ENCODE assay signal across 8 cellular contexts in genomic region chr7:105875505-105875904, GRCh38. TPM values are rescaled to one million over a fixed set of nuclear protein-coding genes. Genes with fewer than 3 reads are reported as not detected.
A peak's percentile ranks its signal among the peaks of the same experiment; 100 is the strongest.
DNase-seq lines count a peak whose midpoint lies in the region; ATAC-seq, FAIRE-seq and TF ChIP-seq lines count a peak whose summit lies in the region.

No MANE protein-coding gene starts in this region.

- no TSS peak for BruUV-seq in endothelial cell of umbilical vein (replicated peaks; lab: Mats Ljungman, UMichigan)

- H2AFZ ChIP-seq in endothelial cell of umbilical vein (ENCODE audit: low read depth, low read length), result no peak overlapping the region

- DNase-seq in CD4-positive, CD25-positive, alpha-beta regulatory T cell, result peak in 1 of 3 donors; percentile 31
- DNase-seq in Peyer's patch (no peak), endothelial cell of umbilical vein (ENCODE audit: low read depth, low spot score) (no peak), NCI-H1092 (lab: John Stamatoyannopoulos, UW) (no peak), NCI-H2227 treated with DMSO at 0.1 percent for 48 hours (lab: John Stamatoyannopoulos, UW) (no peak)
- DNase-seq in activated CD4-positive, alpha-beta T cell treated with anti-CD3 and anti-CD28 coated beads, Interleukin-2, amount 50 U/mL, for 4 hours, result no peak

- H4K20me1 ChIP-seq in endothelial cell of umbilical vein (replicated peaks; ENCODE audit: control insufficient read depth, extremely low read depth, insufficient read depth, low read length), result no peaks in the 10 kb centered on the region

- peaks cover 2% of the 10 kb centered on the region for H3K36me3 ChIP-seq in CD4-positive, CD25-positive, alpha-beta regulatory T cell (ENCODE audit: control insufficient read depth, insufficient read depth, low read length)
- H3K36me3 ChIP-seq in Peyer's patch (no peaks in the 10 kb centered on the region), endothelial cell of umbilical vein (ENCODE audit: control insufficient read depth in 2 of 2, extremely low read depth in 1 of 2, insufficient read depth in 2 of 2, low read length in 2 of 2) (no peaks in the 10 kb centered on the region), neutrophil (no peaks in the 10 kb centered on the region)

- no peaks in the 10 kb centered on the region for H3K27me3 Mint-ChIP-seq in CD4-positive, CD25-positive, alpha-beta regulatory T cell

- dilution Hi-C loops in endothelial cell of umbilical vein (cut with MboI; ENCODE audit: extremely low pct_ligation_motif_present, low sequenced_read_pairs), result no loop called here

- peak overlapping the region; percentile 98 for H3K4me3 ChIP-seq in CD4-positive, CD25-positive, alpha-beta regulatory T cell (ENCODE audit: low read depth, low read length)
- H3K4me3 ChIP-seq in Peyer's patch (peak overlapping the region; percentile 67 to 99 (median 82)), endothelial cell of umbilical vein (replicated peaks in 1 of 3; ENCODE audit: insufficient read depth in 1 of 3, low read depth in 1 of 3, low read length in 3 of 3) (peak overlapping the region; percentile 58 to 85 (median 77)), neutrophil (ENCODE audit: low read depth in 1 of 2, low read length in 1 of 2) (peak overlapping the region; percentile 64 to 73)

- H3K4me3 Mint-ChIP-seq in CD4-positive, CD25-positive, alpha-beta regulatory T cell, result peak overlapping the region; percentile 98 to 99 (median 98)

- H3K27ac ChIP-seq in CD4-positive, CD25-positive, alpha-beta regulatory T cell (ENCODE audit: insufficient read depth, low read length, poor library complexity, severe bottlenecking), result peak overlapping the region; percentile 83
- H3K27ac ChIP-seq in Peyer's patch (peak overlapping the region in 2 of 4 donors; percentile 73 to 88), endothelial cell of umbilical vein (ENCODE audit: insufficient read depth, low read depth, low read length) (no peak overlapping the region), neutrophil (no peak overlapping the region)

- CTCF ChIA-PET in endothelial cell of umbilical vein (lab: Charles Lee), result interaction anchor here (0.7 kb wide), 1 partner anchor 161 kb away, joined by 3 read pairs; no protein-coding TSS in a partner anchor

- H3K79me2 ChIP-seq in endothelial cell of umbilical vein (ENCODE audit: control insufficient read depth, insufficient read depth, low read length), result no peaks in the 10 kb centered on the region

- peaks cover 13 to 74% (median 49%) of the 10 kb centered on the region in 4 donors for H3K4me1 Mint-ChIP-seq in CD4-positive, CD25-positive, alpha-beta regulatory T cell

- TF ChIP-seq CTCF in Peyer's patch (IDR thresholded peaks at IDR 0.05), result no peak
- TF ChIP-seq CTCF in endothelial cell of umbilical vein (IDR thresholded peaks at IDR 0.05; ENCODE audit: extremely low read depth in 1 of 2, insufficient read depth in 1 of 2, low read depth in 1 of 2, low read length in 2 of 2), result no peak
- TF ChIP-seq CTCF in neutrophil (IDR thresholded peaks at IDR 0.05), result no peak

- H3K9ac ChIP-seq in endothelial cell of umbilical vein (replicated peaks; ENCODE audit: extremely low read depth, insufficient read depth, low read length), result peak overlapping the region; percentile 88

- no peaks in the 10 kb centered on the region for H3K9me3 ChIP-seq in CD4-positive, CD25-positive, alpha-beta regulatory T cell (ENCODE audit: control insufficient read depth in 2 of 2, low read length in 2 of 2)
- H3K9me3 ChIP-seq in Peyer's patch, result no peaks in the 10 kb centered on the region
- no peaks in the 10 kb centered on the region for H3K9me3 ChIP-seq in endothelial cell of umbilical vein (replicated peaks; ENCODE audit: control insufficient read depth, insufficient read depth, low read length)
- no peaks in the 10 kb centered on the region for H3K9me3 ChIP-seq in neutrophil

- H3K36me3 Mint-ChIP-seq in CD4-positive, CD25-positive, alpha-beta regulatory T cell, result peaks cover 15% of the 10 kb centered on the region

- ATAC-seq in CD4-positive, CD25-positive, alpha-beta regulatory T cell (ENCODE audit: low read depth in 2 of 2), result no peak
- ATAC-seq in HG03045 (IDR thresholded peaks at IDR 0.05; ENCODE audit: unreplicated experiment), result no peak

- intact Hi-C loops in endothelial cell of umbilical vein (cut with micrococcal nuclease), result loop anchor here (10.0 kb wide), 1 partner anchor 221 kb away; no protein-coding TSS in a partner anchor

- POLR2A ChIA-PET in endothelial cell of umbilical vein (lab: Charles Lee), result no interaction called here

- H3K9me1 ChIP-seq in endothelial cell of umbilical vein (replicated peaks; ENCODE audit: control insufficient read depth, extremely low read depth, insufficient read depth, low read length), result no peaks in the 10 kb centered on the region

- FAIRE-seq in endothelial cell of umbilical vein (lab: Jason Lieb, UNC), result no peak

- H3K4me2 ChIP-seq in endothelial cell of umbilical vein (ENCODE audit: insufficient read depth, low read length), result peak overlapping the region; percentile 85

- H3K27me3 ChIP-seq in CD4-positive, CD25-positive, alpha-beta regulatory T cell (ENCODE audit: control insufficient read depth, insufficient read depth, low read length), result no peaks in the 10 kb centered on the region
- no peaks in the 10 kb centered on the region for H3K27me3 ChIP-seq in Peyer's patch
- H3K27me3 ChIP-seq in endothelial cell of umbilical vein (ENCODE audit: control insufficient read depth in 2 of 2, insufficient read depth in 2 of 2, low read length in 2 of 2), result no peaks in the 10 kb centered on the region
- H3K27me3 ChIP-seq in neutrophil, result peaks cover 48% of the 10 kb centered on the region

- TF ChIP-seq POLR2A in Peyer's patch (IDR thresholded peaks at IDR 0.05) (no peak), endothelial cell of umbilical vein (IDR thresholded peaks at IDR 0.05; ENCODE audit: low read depth, low read length) (no peak)

- peaks cover 0 to 2% (median 0%) of the 10 kb centered on the region in 7 donors for H3K9me3 Mint-ChIP-seq in CD4-positive, CD25-positive, alpha-beta regulatory T cell

- peaks cover 60% of the 10 kb centered on the region for H3K4me1 ChIP-seq in CD4-positive, CD25-positive, alpha-beta regulatory T cell (ENCODE audit: control insufficient read depth, insufficient read depth, low read length, poor library complexity, severe bottlenecking)
- H3K4me1 ChIP-seq in Peyer's patch, result peaks cover 0 to 26% (median 0%) of the 10 kb centered on the region in 4 donors
- H3K4me1 ChIP-seq in endothelial cell of umbilical vein (ENCODE audit: control insufficient read depth, extremely low read depth, insufficient read depth, low read length), result peaks cover 15% of the 10 kb centered on the region
- H3K4me1 ChIP-seq in neutrophil (ENCODE audit: control insufficient read depth in 1 of 2, insufficient read depth in 1 of 2, low read depth in 1 of 2, low read length in 1 of 2), result peaks cover 16 to 17% of the 10 kb centered on the region in 2 experiments

- H3K27ac Mint-ChIP-seq in CD4-positive, CD25-positive, alpha-beta regulatory T cell, result peak overlapping the region; percentile 96 to 98 (median 97)

TF ChIP-seq in endothelial cell of umbilical vein, 7 proteins besides CTCF, POLR2A, EP300 and RAD21:
- TF ChIP-seq MAX (IDR thresholded peaks at IDR 0.05; ENCODE audit: insufficient read depth, insufficient read length) (no peak), JUN (IDR thresholded peaks at IDR 0.05; ENCODE audit: borderline replicate concordance, insufficient read depth, insufficient read length, low read depth) (no peak), POLR2AphosphoS5 (IDR thresholded peaks at IDR 0.05; ENCODE audit: insufficient read depth, low read depth, low read length) (no peak), MYC (IDR thresholded peaks at IDR 0.05; ENCODE audit: low read depth, low read length) (no peak), EZH2 (IDR thresholded peaks at IDR 0.05; ENCODE audit: borderline replicate concordance, low read depth, low read length, severe bottlenecking) (no peak)

RNA-seq across cellular contexts. Expression of gene ATXN7L1, which starts 0.9 kb away (rescaled TPM):
- 78.9 TPM for total RNA-seq in CD4-positive, CD25-positive, alpha-beta regulatory T cell
- polyA plus RNA-seq in CD4-positive, CD25-positive, alpha-beta regulatory T cell, result 10 to 100 TPM; 25.8 to 28.1 (median 26.5) TPM
- total RNA-seq in Peyer's patch (10 to 100 TPM; 30.8 to 45.8 (median 39.3) TPM), endothelial cell of umbilical vein (14.9 and 15.6 TPM in 2 replicates)
- 2.8 and 4.6 TPM in 2 replicates for polyA plus RNA-seq in endothelial cell of umbilical vein
- polyA plus RNA-seq in endothelial cell of umbilical vein (2011; cell fraction: cytosol; rRNA removed), result 5.2 and 5.5 TPM in 2 replicates
- 10.2 and 10.6 TPM in 2 replicates for polyA plus RNA-seq in endothelial cell of umbilical vein (2011; cell fraction: nucleus; rRNA removed)
- polyA plus RNA-seq in endothelial cell of umbilical vein (2012), result 5.8 and 9.3 TPM in 2 replicates
- 11.7 and 13.7 TPM in 2 replicates for polyA minus RNA-seq in endothelial cell of umbilical vein
- 1.8 TPM for polyA minus RNA-seq in endothelial cell of umbilical vein (2011; cell fraction: cytosol; rRNA and poly(A)+ RNA removed)
- polyA minus RNA-seq in endothelial cell of umbilical vein (2011; cell fraction: nucleus; rRNA and poly(A)+ RNA removed), result 31.4 and 40.0 TPM in 2 replicates
